Comparison of ENCODE assay signal across 2 cellular contexts in genomic region chr20:8474027-8474668, GRCh38.
TF ChIP-seq lines count a peak whose summit lies in the region.

No MANE protein-coding gene starts in this region.

TF ChIP-seq in IMR-90, 13 proteins besides CTCF, POLR2A, EP300 and RAD21 (continued from another document):
- no peak for TF ChIP-seq USF2 (IDR thresholded peaks at IDR 0.05; ENCODE audit: low read depth, low read length)
- no peak for TF ChIP-seq NFE2L2 (IDR thresholded peaks at IDR 0.05; ENCODE audit: low read depth, low read length)
- TF ChIP-seq CEBPB (IDR thresholded peaks at IDR 0.05; ENCODE audit: low read depth, low read length), result no peak
- TF ChIP-seq BHLHE40 (IDR thresholded peaks at IDR 0.05; ENCODE audit: low read depth, low read length), result no peak
- no peak for TF ChIP-seq RCOR1 (IDR thresholded peaks at IDR 0.05; ENCODE audit: insufficient replicate concordance, low read length)
- TF ChIP-seq SMC3 (IDR thresholded peaks at IDR 0.05; ENCODE audit: low read depth, low read length), result no peak
- TF ChIP-seq MAFK (IDR thresholded peaks at IDR 0.05; ENCODE audit: low read depth, low read length), result no peak
- TF ChIP-seq MXI1 (IDR thresholded peaks at IDR 0.05; ENCODE audit: borderline replicate concordance, low read depth, low read length), result no peak
- TF ChIP-seq FOS (IDR thresholded peaks at IDR 0.05; ENCODE audit: low read depth, low read length), result no peak
TF ChIP-seq in IMR-90: peak in this region for 0.

TF ChIP-seq in neural cell, 6 proteins besides CTCF, POLR2A, EP300 and RAD21 (continued from another document):
- TF ChIP-seq REST (IDR thresholded peaks at IDR 0.05; ENCODE audit: borderline replicate concordance) (no peak), SMC3 (conservative IDR thresholded peaks at IDR 0.05; ENCODE audit: poor library complexity) (no peak), MXI1 (conservative IDR thresholded peaks at IDR 0.05; ENCODE audit: poor library complexity, severe bottlenecking) (no peak), EZH2 (IDR thresholded peaks at IDR 0.05; ENCODE audit: borderline replicate concordance, insufficient read depth, low read length, poor library complexity, severe bottlenecking) (no peak), TAF1 (IDR thresholded peaks at IDR 0.05; ENCODE audit: low read depth) (no peak)
